Comparison of ENCODE assay signal across 21 cellular contexts in genomic region chr2:176702169-176702568, GRCh38.
DNase-seq lines count a peak whose midpoint lies in the region; ATAC-seq, FAIRE-seq and TF ChIP-seq lines count a peak whose summit lies in the region.
"Had no signal": no experiment of that assay in that cellular context is flagged by ENCODE, and none has a peak within 500 bp of the region (broad histone marks: within the 10 kb centered on the region; RNA-seq: fewer than 3 reads in every experiment).

No MANE protein-coding gene starts in this region.

- H3K4me3 ChIP-seq in A673 (ENCODE audit: low read depth, low read length, poor library complexity, severe bottlenecking) (no peak overlapping the region), Loucy (ENCODE audit: low read length, poor library complexity, severe bottlenecking) (no peak overlapping the region), trophoblast cell (ENCODE audit: low read depth, low read length) (no peak overlapping the region), neuronal stem cell (ENCODE audit: low read length in 2 of 2) (no peak overlapping the region)

- peak overlapping the region; percentile 76 for H2BK120ac ChIP-seq in trophoblast cell (ENCODE audit: insufficient read depth, low read length, poor library complexity)
- no peak overlapping the region for H2BK120ac ChIP-seq in neuronal stem cell (ENCODE audit: low read depth, low read length)

- H3K18ac ChIP-seq in trophoblast cell (ENCODE audit: low read length) (no peak overlapping the region), neuronal stem cell (ENCODE audit: low read length) (no peak overlapping the region)

- H2BK5ac ChIP-seq in trophoblast cell (ENCODE audit: low read depth, low read length, poor library complexity) (peak overlapping the region; percentile 40), neuronal stem cell (ENCODE audit: low read length) (no peak overlapping the region)

- no peaks in the 10 kb centered on the region for H3K36me3 ChIP-seq in A673 (ENCODE audit: insufficient read depth, low read length, poor library complexity, severe bottlenecking)
- H3K36me3 ChIP-seq in Loucy (ENCODE audit: insufficient read depth, low read length), result no peaks in the 10 kb centered on the region
- H3K36me3 ChIP-seq in trophoblast cell (ENCODE audit: control insufficient read depth in 1 of 2, insufficient read depth in 2 of 2, low read length in 2 of 2), result no peaks in the 10 kb centered on the region
- H3K36me3 ChIP-seq in neuronal stem cell (replicated peaks in 1 of 2; ENCODE audit: control insufficient read depth in 2 of 2, insufficient read depth in 2 of 2, low read length in 2 of 2), result no peaks in the 10 kb centered on the region
- H3K36me3 ChIP-seq: BE2C had no signal

- H3K27me3 ChIP-seq in A673 (replicated peaks; ENCODE audit: insufficient read depth, low read depth, low read length, poor library complexity) (no peaks in the 10 kb centered on the region), Loucy (ENCODE audit: insufficient read depth, low read length, poor library complexity, severe bottlenecking) (no peaks in the 10 kb centered on the region), trophoblast cell (ENCODE audit: insufficient read depth, low read length) (no peaks in the 10 kb centered on the region), neuronal stem cell (ENCODE audit: control insufficient read depth in 3 of 3, insufficient read depth in 3 of 3, low read depth in 1 of 3, low read length in 3 of 3) (no peaks in the 10 kb centered on the region)
- H3K27me3 ChIP-seq: BE2C had no signal

- H4K91ac ChIP-seq in trophoblast cell (ENCODE audit: low read depth, low read length), result no peak overlapping the region
- no peak overlapping the region for H4K91ac ChIP-seq in neuronal stem cell (ENCODE audit: low read depth, low read length, poor library complexity)

- WGBS in trophoblast cell (ENCODE audit: extremely low coverage, insufficient coverage, insufficient read length), result no CpG with 5 or more reads among the region's 2 CpGs
- WGBS in neuronal stem cell (ENCODE audit: extremely low coverage in 2 of 2, insufficient read length in 2 of 2, insufficient replicate concordance in 1 of 2), 2 donors, result no CpG with 5 or more reads among the region's 2 CpGs

- H3K79me2 ChIP-seq in Loucy (ENCODE audit: insufficient read depth, low read length) (no peaks in the 10 kb centered on the region), trophoblast cell (ENCODE audit: control insufficient read depth, insufficient read depth, low read length, poor library complexity) (no peaks in the 10 kb centered on the region)

- ATAC-seq in Right ventricle myocardium superior (ENCODE audit: poor library complexity) (no peak), Right ventricle myocardium inferior (no peak)
- ATAC-seq: HCT116 had no signal

- no peak overlapping the region for H2BK15ac ChIP-seq in neuronal stem cell (ENCODE audit: low read length)

- H4K8ac ChIP-seq in trophoblast cell (ENCODE audit: low read depth, low read length) (no peak overlapping the region), neuronal stem cell (ENCODE audit: low read depth, low read length) (no peak overlapping the region)

- peaks cover 88% of the 10 kb centered on the region for H3K4me1 ChIP-seq in A673 (ENCODE audit: insufficient read depth, low read length, poor library complexity, severe bottlenecking)
- H3K4me1 ChIP-seq in Loucy (ENCODE audit: insufficient read depth, low read length, poor library complexity, severe bottlenecking), result no peaks in the 10 kb centered on the region
- no peaks in the 10 kb centered on the region for H3K4me1 ChIP-seq in trophoblast cell (ENCODE audit: control insufficient read depth in 1 of 2, insufficient read depth in 2 of 2, low read length in 2 of 2)
- H3K4me1 ChIP-seq in neuronal stem cell (ENCODE audit: control insufficient read depth in 2 of 2, insufficient read depth in 1 of 2, low read depth in 1 of 2, low read length in 2 of 2), result no peaks in the 10 kb centered on the region
- H3K4me1 ChIP-seq: BE2C had no signal

- no peaks in the 10 kb centered on the region for H3F3A ChIP-seq in Loucy (ENCODE audit: low read depth)

- POLR2A ChIA-PET in A673 (lab: Charles Lee; ENCODE audit: low non-redundant PET), result interaction anchor here (1.0 kb wide), 1 partner anchor 15 kb away, joined by 3 read pairs; no protein-coding TSS in a partner anchor

- H3K4ac ChIP-seq in trophoblast cell (ENCODE audit: low read depth, low read length) (no peak overlapping the region), neuronal stem cell (ENCODE audit: low read length) (no peak overlapping the region)

- intact Hi-C loops in Right ventricle myocardium superior (cut with DNase I) (no loop called here), Right ventricle myocardium inferior (cut with DNase I) (no loop called here), A673 (cut with micrococcal nuclease; ENCODE audit: unreplicated experiment) (no loop called here)

- H3K14ac ChIP-seq in trophoblast cell (ENCODE audit: low read length), result no peak overlapping the region
- no peak overlapping the region for H3K14ac ChIP-seq in neuronal stem cell (ENCODE audit: low read length)

- peak overlapping the region; percentile 87 for H2BK12ac ChIP-seq in trophoblast cell (ENCODE audit: low read length)
- no peak overlapping the region for H2BK12ac ChIP-seq in neuronal stem cell (ENCODE audit: low read length)

- H3K23ac ChIP-seq in trophoblast cell (ENCODE audit: low read length) (no peak overlapping the region), neuronal stem cell (ENCODE audit: low read depth, low read length, poor library complexity) (no peak overlapping the region)

- CTCF ChIA-PET in A673 (lab: Charles Lee), result no interaction called here

- no peak overlapping the region for H2AK5ac ChIP-seq in trophoblast cell (ENCODE audit: low read length)
- no peak overlapping the region for H2AK5ac ChIP-seq in neuronal stem cell (ENCODE audit: low read depth, low read length)

- FAIRE-seq in D721Med (lab: Jason Lieb, UNC), result no peak
- FAIRE-seq: HTR-8/SVneo had no signal

- no peak overlapping the region for H3K4me2 ChIP-seq in Loucy (ENCODE audit: low read depth, low read length, poor library complexity, severe bottlenecking)
- H3K4me2 ChIP-seq in trophoblast cell (ENCODE audit: low read length), result no peak overlapping the region
- no peak overlapping the region for H3K4me2 ChIP-seq in neuronal stem cell (ENCODE audit: insufficient read depth, low read length, poor library complexity, severe bottlenecking)

- H3K9me2 ChIP-seq in Loucy (replicated peaks; ENCODE audit: low read depth, low read length), result no peaks in the 10 kb centered on the region

- H3K27ac ChIP-seq in A673 (ENCODE audit: low read depth, low read length, poor library complexity, severe bottlenecking), result peak overlapping the region; percentile 84
- H3K27ac ChIP-seq in trophoblast cell (ENCODE audit: low read depth, low read length), result no peak overlapping the region
- H3K27ac ChIP-seq in neuronal stem cell (replicated peaks; ENCODE audit: low read length), result no peak overlapping the region

- H4K12ac ChIP-seq in trophoblast cell (ENCODE audit: low read depth, low read length), result no peak overlapping the region

- H2AFZ ChIP-seq in Loucy (ENCODE audit: low read length) (no peak overlapping the region), trophoblast cell (ENCODE audit: insufficient read depth, low read length, poor library complexity) (no peak overlapping the region), neuronal stem cell (ENCODE audit: low read length) (no peak overlapping the region)

- BruUV-seq in A673 (replicated peaks; lab: Mats Ljungman, UMichigan), result no TSS peak

- H3K79me1 ChIP-seq in trophoblast cell (ENCODE audit: low read length), result peaks cover 8% of the 10 kb centered on the region
- no peaks in the 10 kb centered on the region for H3K79me1 ChIP-seq in neuronal stem cell (ENCODE audit: low read depth, low read length)

- peak; percentile 40 for DNase-seq in Right ventricle myocardium superior
- DNase-seq in Right ventricle myocardium inferior (ENCODE audit: missing footprints), result no peak
- DNase-seq in A673 (ENCODE audit: low spot score), result no peak
- DNase-seq in trophoblast cell, result no peak
- DNase-seq in D721Med (ENCODE audit: insufficient read length, low spot score), result no peak
- no peak for DNase-seq in putamen (ENCODE audit: low spot score)
- no peak for DNase-seq in neuronal stem cell (ENCODE audit: low spot score)
- DNase-seq: 8988T; BE2C; CD4-positive, CD25-positive, alpha-beta regulatory T cell; CD8-positive, alpha-beta memory T cell; COR-L47; DMS79 treated with DMSO at 0.1 percent for 48 hours; GF-D8; GOT3; H7; HFFc6; IMR-90 had no signal

- TF ChIP-seq CTCF in A673 (conservative IDR thresholded peaks at IDR 0.05; ENCODE audit: low read depth, low read length) (no peak), Loucy (conservative IDR thresholded peaks at IDR 0.05; ENCODE audit: low read length) (0 out of 2 replicates have a peak, but pooled peaks have one; percentile 20), D721Med (IDR thresholded peaks at IDR 0.05; ENCODE audit: insufficient read depth, missing control alignments) (no peak)

- H3K9ac ChIP-seq in Loucy (ENCODE audit: low read depth, low read length, poor library complexity, severe bottlenecking), result no peak overlapping the region
- no peak overlapping the region for H3K9ac ChIP-seq in trophoblast cell (ENCODE audit: low read length)
- no peak overlapping the region for H3K9ac ChIP-seq in neuronal stem cell (ENCODE audit: low read depth, low read length, poor library complexity)

- H3K9me3 ChIP-seq in A673 (ENCODE audit: low read depth, low read length, poor library complexity, severe bottlenecking), result no peaks in the 10 kb centered on the region
- H3K9me3 ChIP-seq in Loucy (ENCODE audit: insufficient read depth, low read depth, low read length), result no peaks in the 10 kb centered on the region
- H3K9me3 ChIP-seq in trophoblast cell (ENCODE audit: insufficient read depth, low read depth, low read length), result no peaks in the 10 kb centered on the region
- no peaks in the 10 kb centered on the region for H3K9me3 ChIP-seq in neuronal stem cell (replicated peaks in 1 of 2; ENCODE audit: control insufficient read depth in 2 of 2, insufficient read depth in 1 of 2, low read depth in 1 of 2, low read length in 2 of 2)
- H3K9me3 ChIP-seq: BE2C had no signal

- no peaks in the 10 kb centered on the region for H4K20me1 ChIP-seq in Loucy (ENCODE audit: insufficient read depth, low read length, poor library complexity, severe bottlenecking)
